ENCODE assay signal across 8 cellular contexts in the genomic region with DNA sequence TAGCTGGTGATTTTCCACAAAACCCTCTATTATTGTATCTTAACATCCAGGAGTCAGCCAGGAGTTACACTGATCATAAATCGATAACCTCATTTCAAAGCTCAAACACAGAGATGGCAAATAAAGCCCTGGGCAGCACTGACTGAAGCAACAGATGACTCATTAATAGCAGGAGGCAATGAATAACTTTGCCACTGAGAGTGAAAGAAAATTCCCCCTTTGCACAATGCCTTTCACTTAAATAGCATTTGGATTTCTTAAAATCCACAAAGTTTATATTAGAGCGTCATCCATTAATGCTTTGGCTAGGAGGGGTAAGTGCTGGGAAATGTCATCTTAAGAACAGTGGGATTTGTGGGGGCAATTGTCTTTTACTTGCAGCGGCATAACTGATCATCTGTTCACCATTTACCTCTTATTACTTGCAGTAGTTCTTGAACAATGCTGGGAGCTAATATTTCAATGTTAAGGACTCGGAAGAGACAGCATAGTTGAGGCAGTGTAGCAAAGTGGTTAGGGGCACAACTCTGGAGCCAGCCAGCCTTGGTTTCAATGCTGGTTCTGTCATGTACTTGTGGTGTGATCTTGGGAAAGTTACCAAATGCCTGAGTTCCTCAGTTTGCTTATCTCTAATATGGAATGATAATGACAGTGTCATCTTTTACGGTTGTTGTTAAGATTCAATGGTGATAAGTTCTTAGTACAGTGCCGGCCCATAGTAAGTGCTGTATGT.
DNase-seq lines count a peak whose midpoint lies in the region; ATAC-seq and TF ChIP-seq lines count a peak whose summit lies in the region.

No MANE protein-coding gene starts in this region.

- TF ChIP-seq POLR2A in breast epithelium (IDR thresholded peaks at IDR 0.05): no peak

- H3K4me3 ChIP-seq in breast epithelium (no peak overlapping the region), right cardiac atrium (ENCODE audit: low read length) (no peak overlapping the region)

- intact Hi-C loops in breast epithelium (cut with DNase I; ENCODE audit: low total_unique reads) (no loop called here), right cardiac atrium (cut with DNase I) (no loop called here)

- DNase-seq in GM03348 (ENCODE audit: low spot score) (peak; percentile 51), breast epithelium (ENCODE audit: low spot score in 2 of 2) (no peak), non-pigmented ciliary epithelial cell (ENCODE audit: low read depth) (peak; percentile 84), NCI-H187 (lab: John Stamatoyannopoulos, UW) (no peak), right cardiac atrium (no peak)
- DNase-seq in NK-92 treated with Interleukin-12 subunit alpha and Interleukin-12 subunit beta, amount 100 ng/mL, for 24 hours (lab: John Stamatoyannopoulos, UW): no peak

- H3K27ac ChIP-seq in breast epithelium (peak overlapping the region; percentile 42 to 52), right cardiac atrium (ENCODE audit: low read length) (no peak overlapping the region)

- H3K4me1 ChIP-seq in breast epithelium (peaks cover 13 to 16% of the 10 kb centered on the region in 2 donors), right cardiac atrium (ENCODE audit: control insufficient read depth, insufficient read depth, low read length) (peaks cover 13% of the 10 kb centered on the region)

- H3K27me3 ChIP-seq in breast epithelium: no peaks in the 10 kb centered on the region
- H3K27me3 ChIP-seq in right cardiac atrium (ENCODE audit: control insufficient read depth, insufficient read depth): no peaks in the 10 kb centered on the region

- 86% methylated on average over 6 of the region's 6 CpGs for WGBS in right cardiac atrium

- TF ChIP-seq CTCF in breast epithelium (IDR thresholded peaks at IDR 0.05): no peak

- no peaks in the 10 kb centered on the region for H3K36me3 ChIP-seq in breast epithelium

- ATAC-seq in HG03139 (IDR thresholded peaks at IDR 0.05; ENCODE audit: unreplicated experiment) (peak; percentile 64), right cardiac atrium (no peak), GM21576 (IDR thresholded peaks at IDR 0.05; ENCODE audit: unreplicated experiment) (no peak)

- no peaks in the 10 kb centered on the region for H3K9me3 ChIP-seq in breast epithelium
- no peaks in the 10 kb centered on the region for H3K9me3 ChIP-seq in right cardiac atrium (ENCODE audit: control insufficient read depth, low read length)

Comparison
In these comparisons a context has a peak if more than half of its experiments do, and no peak if none do; other contexts are left out.
1. DNase-seq: peak in GM03348 (single experiment) and non-pigmented ciliary epithelial cell (single experiment); none in breast epithelium (0 of 2), NK-92 treated with Interleukin-12 subunit alpha and Interleukin-12 subunit beta, amount 100 ng/mL, for 24 hours (single experiment), NCI-H187 (0 of 2) and right cardiac atrium (0 of 3).